In the genomic region with DNA sequence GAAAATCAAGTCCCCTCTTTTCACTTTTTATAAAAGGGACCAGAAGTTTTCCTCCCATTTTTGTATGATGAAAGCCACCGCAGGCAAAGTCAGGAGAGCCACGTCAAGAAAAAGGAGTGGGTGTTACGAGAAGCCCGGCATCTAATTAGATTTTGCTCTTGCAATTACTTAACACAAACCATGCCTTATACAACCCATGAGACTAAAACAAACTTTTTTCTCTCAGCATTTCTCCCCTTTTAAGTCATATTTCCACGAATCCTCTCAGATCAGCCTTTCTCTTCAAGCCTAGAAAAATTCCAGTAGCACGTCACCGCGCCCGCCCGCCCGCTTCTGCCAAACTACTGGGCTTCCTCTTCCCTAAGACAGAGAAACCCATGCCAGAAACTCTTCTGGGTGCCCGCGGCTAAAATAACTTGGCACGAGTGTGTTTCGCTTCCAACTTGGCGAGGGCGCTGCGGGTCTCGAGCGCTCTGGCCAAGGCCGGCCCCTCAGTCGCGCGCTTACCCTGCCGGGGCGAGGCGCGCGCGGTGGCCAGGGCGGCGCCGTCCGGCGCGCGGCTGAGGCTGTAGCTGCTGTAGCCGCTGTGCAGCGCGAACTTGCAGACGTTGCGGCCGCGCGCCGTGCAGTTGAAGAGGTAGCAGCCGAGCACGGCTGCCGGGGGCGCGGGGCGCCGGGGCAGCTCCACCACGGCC, we compare ENCODE assay signal across 8 cellular contexts. TPM values are rescaled to one million over a fixed set of nuclear protein-coding genes. Genes with fewer than 3 reads are reported as not detected.
A peak's percentile ranks its signal among the peaks of the same experiment; 100 is the strongest.
DNase-seq lines count a peak whose midpoint lies in the region; ATAC-seq and TF ChIP-seq lines count a peak whose summit lies in the region.

No MANE protein-coding gene starts in this region.

- H3K4me3 Mint-ChIP-seq in CD4-positive, alpha-beta memory T cell = peak overlapping the region; percentile 73 to 93 (median 84)

- CTCF ChIA-PET in CD4-positive, alpha-beta memory T cell (lab: Charles Lee; ENCODE audit: partially characterized antibody) = interaction anchor here (0.9 to 1.4 kb wide), 2 partner anchors 27 to 28 kb away, joined by 3 to 4 read pairs; no protein-coding TSS in a partner anchor

- peaks cover 0 to 2% of the 10 kb centered on the region in 2 donors for H3K36me3 Mint-ChIP-seq in CD4-positive, alpha-beta memory T cell

- H3K36me3 ChIP-seq in CD4-positive, alpha-beta memory T cell (ENCODE audit: insufficient read depth, low read length) = no peaks in the 10 kb centered on the region
- H3K36me3 ChIP-seq in RWPE2 (ENCODE audit: low read depth) = peaks cover 10% of the 10 kb centered on the region
- H3K36me3 ChIP-seq in left ventricle myocardium inferior = no peaks in the 10 kb centered on the region
- H3K36me3 ChIP-seq in parathyroid adenoma (ENCODE audit: control insufficient read depth, insufficient read depth, low read length) = no peaks in the 10 kb centered on the region

- H3K4me1 Mint-ChIP-seq in CD4-positive, alpha-beta memory T cell = peaks cover 3 to 23% (median 10%) of the 10 kb centered on the region in 4 donors

- H3K27ac ChIP-seq in CD4-positive, alpha-beta memory T cell (ENCODE audit: low read depth, low read length) = peak overlapping the region; percentile 29
- H3K27ac ChIP-seq in RWPE2 (ENCODE audit: poor library complexity, severe bottlenecking) (peak overlapping the region; percentile 87), angular gyrus (ENCODE audit: low read depth, low read length) (peak overlapping the region; percentile 93), left ventricle myocardium inferior (replicated peaks) (peak overlapping the region; percentile 96), parathyroid adenoma (peak overlapping the region; percentile 91)

- peak overlapping the region; percentile 20 to 73 for H3K4me3 ChIP-seq in CD4-positive, alpha-beta memory T cell (ENCODE audit: low read length in 2 of 2)
- peak overlapping the region; percentile 52 for H3K4me3 ChIP-seq in RWPE2 (ENCODE audit: severe bottlenecking)
- peak overlapping the region; percentile 86 for H3K4me3 ChIP-seq in left ventricle myocardium inferior
- H3K4me3 ChIP-seq in parathyroid adenoma (ENCODE audit: low read depth, low read length) = peak overlapping the region; percentile 60

- peak overlapping the region in 6 of 7 donors; percentile 33 to 75 (median 72) for H3K27ac Mint-ChIP-seq in CD4-positive, alpha-beta memory T cell

- peak in 2 of 5 donors; percentile 31 to 48 for DNase-seq in CD4-positive, alpha-beta memory T cell
- DNase-seq in HT-29 (ENCODE audit: low spot score) = peak; percentile 64
- DNase-seq in RWPE2 (ENCODE audit: low spot score) = peak; percentile 79
- peak; percentile 76 for DNase-seq in left ventricle myocardium inferior
- DNase-seq in GDM1 (lab: John Stamatoyannopoulos, UW) = no peak

- POLR2A ChIA-PET in CD4-positive, alpha-beta memory T cell (lab: Charles Lee; ENCODE audit: partially characterized antibody) = interaction anchor here (1.2 kb wide), 1 partner anchor 145 kb away, joined by 3 read pairs; the partner anchor contains the start of gene LATS1

- no peaks in the 10 kb centered on the region for H3K27me3 ChIP-seq in CD4-positive, alpha-beta memory T cell (ENCODE audit: insufficient read depth, low read length)
- H3K27me3 ChIP-seq in RWPE2 (ENCODE audit: insufficient read depth, poor library complexity, severe bottlenecking) (no peaks in the 10 kb centered on the region), left ventricle myocardium inferior (ENCODE audit: low read depth) (no peaks in the 10 kb centered on the region), parathyroid adenoma (ENCODE audit: control insufficient read depth, insufficient read depth, low read length) (no peaks in the 10 kb centered on the region)

- peaks cover 12% of the 10 kb centered on the region for H3K79me2 ChIP-seq in parathyroid adenoma

- H3K27me3 Mint-ChIP-seq in CD4-positive, alpha-beta memory T cell = peaks cover 0 to 5% of the 10 kb centered on the region in 2 donors

- peak overlapping the region; percentile 16 for H3K9ac ChIP-seq in parathyroid adenoma

- intact Hi-C loops in CD4-positive, alpha-beta memory T cell (cut with micrococcal nuclease) = no loop called here
- intact Hi-C loops in left ventricle myocardium inferior (cut with micrococcal nuclease) = no loop called here

- peak overlapping the region; percentile 65 for H3K4me2 ChIP-seq in parathyroid adenoma (ENCODE audit: low read length)

- peak; percentile 26 for ATAC-seq in GM19463 (IDR thresholded peaks at IDR 0.05; ENCODE audit: unreplicated experiment)
- ATAC-seq in RWPE2 (ENCODE audit: low read depth) = peak; percentile 44

- H3K9me3 Mint-ChIP-seq in CD4-positive, alpha-beta memory T cell = no peaks in the 10 kb centered on the region

- peak overlapping the region; percentile 88 for H2AFZ ChIP-seq in parathyroid adenoma

- TF ChIP-seq CTCF in RWPE2 (IDR thresholded peaks at IDR 0.05; ENCODE audit: poor library complexity, severe bottlenecking) (peak; percentile 3), left ventricle myocardium inferior (IDR thresholded peaks at IDR 0.05; ENCODE audit: borderline replicate concordance) (no peak), parathyroid adenoma (IDR thresholded peaks at IDR 0.05) (no peak)

- no peaks in the 10 kb centered on the region for H3K9me3 ChIP-seq in CD4-positive, alpha-beta memory T cell (ENCODE audit: control insufficient read depth in 1 of 2, low read length in 2 of 2)
- H3K9me3 ChIP-seq in RWPE2 (ENCODE audit: severe bottlenecking) (no peaks in the 10 kb centered on the region), left ventricle myocardium inferior (replicated peaks) (no peaks in the 10 kb centered on the region), parathyroid adenoma (ENCODE audit: control insufficient read depth, low read length) (no peaks in the 10 kb centered on the region)

- H3K4me1 ChIP-seq in CD4-positive, alpha-beta memory T cell (ENCODE audit: insufficient read depth, low read length) = peaks cover 13% of the 10 kb centered on the region
- H3K4me1 ChIP-seq in RWPE2 (ENCODE audit: insufficient read depth, poor library complexity, severe bottlenecking) = peaks cover 41% of the 10 kb centered on the region
- peaks cover 53% of the 10 kb centered on the region for H3K4me1 ChIP-seq in left ventricle myocardium inferior
- peaks cover 29% of the 10 kb centered on the region for H3K4me1 ChIP-seq in parathyroid adenoma

RNA-seq across cellular contexts. Expression of gene LRP11, which starts 1.1 kb away (rescaled TPM):
- 1 to 10 TPM; 3.6 to 5.6 TPM for total RNA-seq in CD4-positive, alpha-beta memory T cell
- polyA plus RNA-seq in CD4-positive, alpha-beta memory T cell = 1 to 10 TPM; 1.2 to 2.3 TPM
- total RNA-seq in HT-29 (2014; rRNA removed; shearing (Covaris generic)) = 37.9 and 43.0 TPM in 2 replicates
- 18.2 TPM for total RNA-seq in left ventricle myocardium inferior

RNA-seq across cellular contexts. Expression of gene RAET1E, which starts 34.9 kb away (rescaled TPM):
- total RNA-seq in CD4-positive, alpha-beta memory T cell = not detected
- not detected for polyA plus RNA-seq in CD4-positive, alpha-beta memory T cell
- 0.52 and 1.0 TPM in 2 replicates for total RNA-seq in HT-29 (2014; rRNA removed; shearing (Covaris generic))
- total RNA-seq in left ventricle myocardium inferior = 0.19 TPM

RNA-seq across cellular contexts. Expression of gene RAET1G, which starts 59.9 kb away (rescaled TPM):
- total RNA-seq in CD4-positive, alpha-beta memory T cell = not detected
- not detected for polyA plus RNA-seq in CD4-positive, alpha-beta memory T cell
- 0.51 TPM in 1 of 2 replicates, not detected in the other for total RNA-seq in HT-29 (2014; rRNA removed; shearing (Covaris generic))
- total RNA-seq in left ventricle myocardium inferior = 0.19 TPM

Comparison
In these comparisons a context has a peak if more than half of its experiments do, and no peak if none do; other contexts are left out.
1. H3K27ac ChIP-seq: peak in every context shown above with its lines; median percentile 96 in left ventricle myocardium inferior; 93 in angular gyrus; 91 in parathyroid adenoma; 87 in RWPE2; 29 in CD4-positive, alpha-beta memory T cell.